In the genomic region with DNA sequence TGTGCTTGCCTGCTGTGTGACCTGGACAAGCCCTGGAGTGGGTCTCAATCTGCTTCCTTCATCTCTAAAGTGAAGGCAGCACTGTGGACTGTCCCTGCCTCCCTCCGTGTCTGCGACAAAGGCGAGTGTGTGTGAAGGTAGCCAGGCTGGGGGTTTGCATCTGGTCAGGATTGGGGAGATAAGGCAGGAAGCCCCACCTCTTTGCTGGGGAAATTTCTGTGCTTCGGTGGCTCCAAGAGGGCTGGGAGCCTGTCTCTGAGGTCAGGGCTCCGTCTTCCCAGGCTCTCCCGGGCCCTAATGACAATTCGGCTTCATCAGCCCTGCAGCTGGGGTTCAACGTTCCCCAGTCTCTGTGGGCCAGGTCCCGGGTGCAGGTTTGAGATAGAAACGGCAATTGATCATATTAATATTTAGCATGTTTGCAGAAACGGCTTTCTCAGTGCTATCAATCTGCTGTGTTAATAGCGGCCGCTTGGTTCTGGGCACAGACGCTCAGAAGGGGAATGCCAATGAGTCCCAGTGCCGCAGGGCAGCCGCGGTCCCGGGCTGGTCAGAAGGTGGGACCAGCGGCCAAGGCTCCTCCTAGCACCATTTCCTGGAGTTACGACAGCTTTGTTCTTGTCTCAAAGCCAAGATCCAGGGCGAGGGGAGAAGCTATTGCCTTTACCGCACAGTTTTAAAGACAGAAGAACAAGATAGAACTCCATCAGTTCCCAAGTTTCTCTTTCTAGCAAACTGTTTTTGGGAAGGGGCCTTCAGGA, we compare ENCODE assay signal across 13 cellular contexts.
DNase-seq lines count a peak whose midpoint lies in the region; ATAC-seq, FAIRE-seq and TF ChIP-seq lines count a peak whose summit lies in the region.
"Had no signal": no experiment of that assay in that cellular context is flagged by ENCODE, and none has a peak within 500 bp of the region (broad histone marks: within the 10 kb centered on the region; RNA-seq: fewer than 3 reads in every experiment).

No MANE protein-coding gene starts in this region.

- H3K36me3 ChIP-seq in cardiac muscle cell (no peaks in the 10 kb centered on the region), pancreas (no peaks in the 10 kb centered on the region), mesendoderm (ENCODE audit: control insufficient read depth, insufficient read depth, low read length) (no peaks in the 10 kb centered on the region)

- H2BK15ac ChIP-seq in mesendoderm (replicated peaks; ENCODE audit: low read depth), result no peak overlapping the region

- H3K4me1 ChIP-seq in cardiac muscle cell (ENCODE audit: low read depth), result peaks cover 57% of the 10 kb centered on the region
- H3K4me1 ChIP-seq in pancreas, result peaks cover 46 to 60% (median 55%) of the 10 kb centered on the region in 3 donors
- H3K4me1 ChIP-seq in mesendoderm (ENCODE audit: control insufficient read depth, low read depth, low read length), result no peaks in the 10 kb centered on the region

- H3K4me2 ChIP-seq in mesendoderm (ENCODE audit: low read length), result no peak overlapping the region

- H3K23ac ChIP-seq in mesendoderm (ENCODE audit: low read length), result no peak overlapping the region

- no peaks in the 10 kb centered on the region for H3K79me1 ChIP-seq in mesendoderm (ENCODE audit: low read length)

- H2AK5ac ChIP-seq in mesendoderm (ENCODE audit: low read length), result no peak overlapping the region

- TF ChIP-seq CTCF in VCaP (conservative IDR thresholded peaks at IDR 0.05) (no peak; the same call in 1 of the 2 replicates), cardiac muscle cell (IDR thresholded peaks at IDR 0.05; ENCODE audit: low read depth, low read length) (no peak), pancreas (IDR thresholded peaks at IDR 0.05) (no peak)

- H3K27me3 ChIP-seq in cardiac muscle cell (no peaks in the 10 kb centered on the region), pancreas (no peaks in the 10 kb centered on the region), mesendoderm (ENCODE audit: insufficient read depth, low read length, poor library complexity) (no peaks in the 10 kb centered on the region)

- no peak overlapping the region for H2BK5ac ChIP-seq in mesendoderm (ENCODE audit: low read length)

- DNase-seq in AG20443 (ENCODE audit: low spot score) (peak; percentile 46), cardiac muscle cell (ENCODE audit: low read depth in 1 of 2, low spot score in 1 of 2) (peak; percentile 44 to 82), pancreas (peak; percentile 76 to 93 (median 83)), NCI-H1092 treated with DMSO at 0.1 percent for 48 hours (lab: John Stamatoyannopoulos, UW) (no peak), mesendoderm (no peak)
- DNase-seq in activated naive CD4-positive, alpha-beta T cell (lab: John Stamatoyannopoulos, UW), result no peak
- DNase-seq: activated CD8-positive, alpha-beta memory T cell treated with anti-CD3 and anti-CD28 coated beads, Interleukin-2, amount 50 U/mL, for 48 hours; CD4-positive, alpha-beta T cell; effector memory CD4-positive, alpha-beta T cell; NCI-H2171 treated with DMSO at 0.1 percent for 48 hours; T-helper 2 cell had no signal

- H3K9me3 ChIP-seq in cardiac muscle cell (ENCODE audit: low read depth) (no peaks in the 10 kb centered on the region), pancreas (no peaks in the 10 kb centered on the region)

- no peak overlapping the region for H3K9ac ChIP-seq in mesendoderm (ENCODE audit: low read length)

- H3K56ac ChIP-seq in mesendoderm (ENCODE audit: low read length), result no peak overlapping the region

- H3K79me2 ChIP-seq in mesendoderm (ENCODE audit: control insufficient read depth, insufficient read depth, low read length), result no peaks in the 10 kb centered on the region

- peak overlapping the region; percentile 38 for H3K27ac ChIP-seq in VCaP
- H3K27ac ChIP-seq in cardiac muscle cell, result peak overlapping the region; percentile 95
- H3K27ac ChIP-seq in pancreas, result peak overlapping the region; percentile 42 to 93 (median 62)
- no peak overlapping the region for H3K27ac ChIP-seq in mesendoderm (ENCODE audit: low read depth, low read length)

- WGBS in pancreas, 2 donors, result 5% methylated on average over 22 of the region's 22 CpGs
- no CpG with 5 or more reads among the region's 22 CpGs for whole genome bisulfite sequencing in mesendoderm (ENCODE audit: extremely low coverage, insufficient coverage, low lambda C conversion rate)

- no peak overlapping the region for H2BK120ac ChIP-seq in mesendoderm (ENCODE audit: low read depth, low read length)

- H3K4me3 ChIP-seq in cardiac muscle cell (no peak overlapping the region), pancreas (no peak overlapping the region), mesendoderm (ENCODE audit: low read length) (no peak overlapping the region)

- no peak for FAIRE-seq in pancreas (lab: Jason Lieb, UNC)

- intact Hi-C loops in pancreas (cut with DNase I), result no loop called here

- H3K18ac ChIP-seq in mesendoderm (ENCODE audit: low read length), result no peak overlapping the region

- no peak overlapping the region for H4K5ac ChIP-seq in mesendoderm (ENCODE audit: low read length)

- H4K8ac ChIP-seq in mesendoderm (ENCODE audit: low read depth, low read length), result no peak overlapping the region

- peak; percentile 26 to 72 (median 66) for ATAC-seq in pancreas
- no peak for ATAC-seq in GM21529 (IDR thresholded peaks at IDR 0.05; ENCODE audit: unreplicated experiment)

- H3K4ac ChIP-seq in mesendoderm (ENCODE audit: low read depth, low read length), result no peak overlapping the region

Comparison
In these comparisons a context has a peak if more than half of its experiments do, and no peak if none do; other contexts are left out.
1. DNase-seq: peak in AG20443 (single experiment), cardiac muscle cell (2 of 2) and pancreas (6 of 6); none in NCI-H1092 treated with DMSO at 0.1 percent for 48 hours (single experiment), activated naive CD4-positive, alpha-beta T cell (0 of 4) and mesendoderm (single experiment).